Comparison of ENCODE assay signal across 7 cellular contexts in the genomic region with DNA sequence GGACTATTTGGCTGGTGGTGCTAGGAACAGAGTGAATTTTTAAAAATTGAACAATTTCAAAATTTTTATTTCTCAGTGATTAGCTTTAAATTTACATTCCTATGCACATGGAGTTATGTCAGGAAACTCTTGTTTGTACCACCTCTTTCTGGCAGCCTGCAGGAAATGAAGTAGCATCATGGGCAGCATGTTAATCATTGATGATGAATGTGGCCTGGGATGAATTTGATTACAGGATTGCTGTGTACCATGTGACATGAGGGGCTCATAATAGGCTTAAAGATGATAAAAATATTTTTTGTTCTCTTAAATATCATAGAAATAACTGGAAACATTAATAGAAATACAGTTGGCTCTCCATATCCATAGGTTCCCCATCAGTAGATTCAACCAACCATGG. TPM values are rescaled to one million over a fixed set of nuclear protein-coding genes. Genes with fewer than 3 reads are reported as not detected.
A peak's percentile ranks its signal among the peaks of the same experiment; 100 is the strongest.
DNase-seq lines count a peak whose midpoint lies in the region; ATAC-seq, FAIRE-seq and TF ChIP-seq lines count a peak whose summit lies in the region.
"Not testable (repeated sequence)": the region's sequence is repeated elsewhere in the genome, so short reads cannot be mapped to it uniquely, and the experiment has no call there.

No MANE protein-coding gene starts in this region.

- not testable (repeated sequence) for H3K36me3 ChIP-seq in H1 (ENCODE audit: control insufficient read depth in 2 of 4, insufficient read depth in 4 of 4, low read length in 3 of 4); keratinocyte (ENCODE audit: control insufficient read depth in 2 of 2, extremely low read depth in 1 of 2, insufficient read depth in 2 of 2, low read length in 2 of 2); aorta (ENCODE audit: control insufficient read depth in 1 of 2, insufficient read depth in 2 of 2, low read length in 1 of 2)

- not testable (repeated sequence) for H3K4me3 ChIP-seq in A549; H1 (ENCODE audit: extremely low read depth in 1 of 4, insufficient read depth in 2 of 4, low read depth in 3 of 4, low read length in 4 of 4); keratinocyte (ENCODE audit: control insufficient read depth in 2 of 3, extremely low read depth in 1 of 3, insufficient read depth in 2 of 3, low read depth in 1 of 3, low read length in 3 of 3); aorta (ENCODE audit: low read length in 2 of 2)

- ATAC-seq in A549 = not testable (repeated sequence)
- ATAC-seq in aorta (ENCODE audit: low FRiP score) = peak; percentile 51

- FAIRE-seq in A549 (lab: Jason Lieb, UNC) = peak; percentile 91
- peak; percentile 89 for FAIRE-seq in H1 (lab: Jason Lieb, UNC)
- FAIRE-seq in keratinocyte (lab: Jason Lieb, UNC) = peak; percentile 32

- H2BK12ac ChIP-seq in H1 (ENCODE audit: low read depth, low read length) = not testable (repeated sequence)

- H2AK5ac ChIP-seq in H1 (ENCODE audit: low read depth, low read length) = not testable (repeated sequence)

- H3K4me1 ChIP-seq in A549; H1 (replicated peaks in 1 of 4; ENCODE audit: control insufficient read depth in 3 of 4, insufficient read depth in 4 of 4, low read length in 3 of 4); keratinocyte (ENCODE audit: control insufficient read depth, extremely low read depth, insufficient read depth, low read length); aorta (ENCODE audit: control insufficient read depth in 1 of 2, insufficient read depth in 2 of 2, low read length in 2 of 2): not testable (repeated sequence)

- TF ChIP-seq POLR2A in A549 (IDR thresholded peaks at IDR 0.05; ENCODE audit: low read length); H1 (IDR thresholded peaks at IDR 0.05; ENCODE audit: control extremely low read depth in 1 of 2, low read depth in 2 of 2, low read length in 2 of 2): not testable (repeated sequence)

- not testable (repeated sequence) for H4K20me1 ChIP-seq in H1 (replicated peaks in 1 of 2; ENCODE audit: control insufficient read depth in 1 of 2, insufficient read depth in 2 of 2, low read length in 2 of 2); keratinocyte (ENCODE audit: control insufficient read depth, extremely low read depth, insufficient read depth, low read length)

- not testable (repeated sequence) for H2BK120ac ChIP-seq in H1 (replicated peaks; ENCODE audit: low read depth, low read length)

- not testable (repeated sequence) for TF ChIP-seq EP300 in A549 (IDR thresholded peaks at IDR 0.05); H1 (IDR thresholded peaks at IDR 0.05; ENCODE audit: borderline replicate concordance in 1 of 2, low read depth in 2 of 2, low read length in 2 of 2)

- H3K4me2 ChIP-seq in A549; H1 (ENCODE audit: insufficient read depth in 1 of 2, low read depth in 2 of 2, low read length in 2 of 2); keratinocyte (ENCODE audit: control insufficient read depth, extremely low read depth, insufficient read depth, low read depth, low read length): not testable (repeated sequence)

- not testable (repeated sequence) for H3K23ac ChIP-seq in H1 (ENCODE audit: insufficient read length)

- H3K23me2 ChIP-seq in H1 (ENCODE audit: low read depth, low read length) = not testable (repeated sequence)

- not testable (repeated sequence) for H4K5ac ChIP-seq in H1 (ENCODE audit: insufficient read length, low read depth, low read length)

- H2BK5ac ChIP-seq in H1 (ENCODE audit: low read depth, low read length) = not testable (repeated sequence)

- H3K79me2 ChIP-seq in H1 (ENCODE audit: control insufficient read depth in 1 of 2, insufficient read depth in 2 of 2, low read length in 2 of 2); keratinocyte (ENCODE audit: control insufficient read depth, insufficient read depth, low read length): not testable (repeated sequence)

- H2BK20ac ChIP-seq in H1 (ENCODE audit: low read length) = not testable (repeated sequence)

- not testable (repeated sequence) for H4K8ac ChIP-seq in H1 (ENCODE audit: extremely low read depth, insufficient read depth, low read length)

- POLR2A ChIA-PET in A549 (lab: Yijun Ruan, JAX); H1 (lab: Charles Lee; ENCODE audit: partially characterized antibody): not testable (repeated sequence)

- H3K56ac ChIP-seq in H1 (replicated peaks; ENCODE audit: insufficient read length, low read depth, low read length) = not testable (repeated sequence)

- H3K4ac ChIP-seq in H1 (replicated peaks; ENCODE audit: insufficient read length, low read depth, low read length) = not testable (repeated sequence)

- not testable (repeated sequence) for H3K27me3 ChIP-seq in H1 (replicated peaks in 1 of 4; ENCODE audit: control insufficient read depth in 3 of 4, extremely low read depth in 1 of 4, insufficient read depth in 3 of 4, low read length in 3 of 4); keratinocyte (ENCODE audit: control insufficient read depth, extremely low read depth, insufficient read depth, low read length); aorta (ENCODE audit: control insufficient read depth in 1 of 2, insufficient read depth in 2 of 2, low read length in 1 of 2)

- not testable (repeated sequence) for H3K27ac ChIP-seq in A549; H1 (ENCODE audit: low read depth, low read length); keratinocyte (ENCODE audit: control insufficient read depth, insufficient read depth, low read length); aorta (ENCODE audit: low read depth in 1 of 2, low read length in 2 of 2)

- H3K9me3 ChIP-seq in A549; H1 (ENCODE audit: insufficient read depth in 2 of 2, low read depth in 1 of 2, low read length in 1 of 2); keratinocyte (ENCODE audit: control insufficient read depth, low read depth, low read length); aorta (ENCODE audit: control insufficient read depth, low read length): not testable (repeated sequence)

- H2BK15ac ChIP-seq in H1 (ENCODE audit: low read length) = not testable (repeated sequence)

- TF ChIP-seq CTCF in A549 (IDR thresholded peaks at IDR 0.05); H1 (IDR thresholded peaks at IDR 0.05; ENCODE audit: control extremely low read depth in 1 of 3, insufficient read depth in 1 of 3, low read depth in 1 of 3, low read length in 3 of 3); keratinocyte (optimal IDR thresholded peaks at IDR 0.05 in 1 of 3, IDR thresholded peaks at IDR 0.05 in 1 of 3, conservative IDR thresholded peaks at IDR 0.05 in 1 of 3; ENCODE audit: extremely low read depth in 1 of 3, insufficient read depth in 2 of 3, low read length in 3 of 3): not testable (repeated sequence)

- H3K9me1 ChIP-seq in keratinocyte (ENCODE audit: control insufficient read depth, extremely low read depth, insufficient read depth, low read length) = not testable (repeated sequence)

- not testable (repeated sequence) for H3K9ac ChIP-seq in H1 (replicated peaks in 1 of 4; ENCODE audit: extremely low read depth in 1 of 4, low read depth in 3 of 4, low read length in 3 of 4); keratinocyte (ENCODE audit: control insufficient read depth, extremely low read depth, insufficient read depth, low read length)

- intact Hi-C loops in aorta (cut with DNase I) = not testable (repeated sequence)

- H3K18ac ChIP-seq in H1 (ENCODE audit: extremely low read depth, low read length) = not testable (repeated sequence)

- TF ChIP-seq RAD21 in A549 (conservative IDR thresholded peaks at IDR 0.05 in 1 of 2, IDR thresholded peaks at IDR 0.05 in 1 of 2); H1 (IDR thresholded peaks at IDR 0.05 in 1 of 2, conservative IDR thresholded peaks at IDR 0.05 in 1 of 2; ENCODE audit: low read depth in 2 of 2, low read length in 2 of 2): not testable (repeated sequence)

- dilution Hi-C loops in keratinocyte (cut with MboI; ENCODE audit: extremely low pct_ligation_motif_present, low sequenced_read_pairs) = not testable (repeated sequence)

- CTCF ChIA-PET in A549 (lab: Yijun Ruan, JAX) = not testable (repeated sequence)
- CTCF ChIA-PET in H1 (lab: Charles Lee; ENCODE audit: partially characterized antibody) = interaction anchor here (0.6 kb wide), 2 partner anchors 44 to 139 kb away, joined by 3 to 5 read pairs; no protein-coding TSS in a partner anchor

- not testable (repeated sequence) for H4K91ac ChIP-seq in H1 (replicated peaks; ENCODE audit: insufficient read length, low read length)

- H3K14ac ChIP-seq in H1 (ENCODE audit: insufficient read length) = not testable (repeated sequence)

- H2AFZ ChIP-seq in H1 (ENCODE audit: low read length); keratinocyte (ENCODE audit: control insufficient read depth, low read length): not testable (repeated sequence)

- DNase-seq in A549 (ENCODE audit: low read depth in 1 of 2, low spot score in 1 of 2); H1 (ENCODE audit: low read depth in 1 of 2, low spot score in 2 of 2); keratinocyte (ENCODE audit: low read depth, low spot score); aorta: not testable (repeated sequence)
- DNase-seq in NCI-H82 (lab: John Stamatoyannopoulos, UW) (peak; percentile 28), kidney tubule cell (ENCODE audit: low spot score) (peak; percentile 53), renal cortical epithelial cell (ENCODE audit: low read depth) (peak; percentile 54)

- not testable (repeated sequence) for H3K79me1 ChIP-seq in H1 (ENCODE audit: low read depth, low read length)

RNA-seq across cellular contexts. Expression of a gene that starts 32.6 kb away (rescaled TPM):
- polyA plus RNA-seq in A549 (2011; rRNA removed) (48.1 and 59.1 TPM in 2 replicates), A549 (2017; fragmentation: RNase III; extraction: RNeasy Plus Mini Kit Qiagen cat#74134 plus additional on column Dnase treatment) (31.6 to 35.7 TPM (median 34.2 TPM) in 3 replicates), H1 (2011; rRNA removed) (3.5 and 3.8 TPM in 2 replicates), keratinocyte (10.2 to 17.0 TPM (median 16.5 TPM) in 3 replicates), aorta (10 to 100 TPM in 1 of 2 donors, 1 to 10 TPM in 1; 6.9 to 12.5 TPM)
- polyA plus RNA-seq in A549 (2012; cell fraction: cytosol; rRNA removed) = 19.7 and 20.3 TPM in 2 replicates
- polyA plus RNA-seq in A549 (2012; cell fraction: nucleus; rRNA removed) = 12.8 and 15.0 TPM in 2 replicates
- 8.6 and 13.2 TPM in 2 replicates for polyA minus RNA-seq in A549 (2011; rRNA and poly(A)+ RNA removed)
- total RNA-seq in H1 (2021; fragmentation: NEBNext Ultra II Directional; extraction: Animal tissue kit (Norgen Biotek cat#: 25700)) = 10.9 and 12.3 TPM in 2 replicates
- polyA plus RNA-seq in H1 (2011; cell fraction: cytosol; rRNA removed) = 5.6 TPM
- 4.7 TPM for polyA plus RNA-seq in H1 (2011; cell fraction: nucleus; rRNA removed)
- 6.0 to 7.5 TPM (median 7.4 TPM) in 4 replicates for polyA plus RNA-seq in H1 (2012, experiment 1 of 2)
- polyA plus RNA-seq in H1 (2012, experiment 2 of 2) = 1.5 TPM
- 15.9 TPM for polyA plus RNA-seq in H1 (2013, experiment 1 of 2)
- polyA plus RNA-seq in H1 (2013, experiment 2 of 2) = 19.3 TPM
- polyA minus RNA-seq in H1 (2011; rRNA and poly(A)+ RNA removed) = 4.1 and 4.8 TPM in 2 replicates
- polyA minus RNA-seq in H1 (2011; cell fraction: cytosol; rRNA and poly(A)+ RNA removed) = 5.5 TPM
- 24.6 TPM for polyA minus RNA-seq in H1 (2011; cell fraction: nucleus; rRNA and poly(A)+ RNA removed)
- 5.9 TPM for polyA plus RNA-seq in keratinocyte (2011; ENCODE audit: low read depth)
- 11.9 and 18.2 TPM in 2 replicates for polyA plus RNA-seq in keratinocyte (2011; cell fraction: cytosol; rRNA removed)
- 9.4 and 15.3 TPM in 2 replicates for polyA plus RNA-seq in keratinocyte (2011; cell fraction: nucleus; rRNA removed)
- polyA plus RNA-seq in keratinocyte (2012; ENCODE audit: low replicate concordance) = 14.6 and 15.0 TPM in 2 replicates
- 3.9 to 6.2 TPM (median 5.5 TPM) in 3 replicates for polyA minus RNA-seq in keratinocyte
- polyA minus RNA-seq in keratinocyte (2011; cell fraction: cytosol; rRNA and poly(A)+ RNA removed) = 12.1 TPM
- 5.3 and 8.2 TPM in 2 replicates for polyA minus RNA-seq in keratinocyte (2011; cell fraction: nucleus; rRNA and poly(A)+ RNA removed)
- total RNA-seq in renal cortical epithelial cell (17.7 and 18.8 TPM in 2 replicates), aorta (10 to 100 TPM; 13.2 to 16.5 TPM)
